Comparison of ENCODE assay signal across 1 cellular context in the genomic region with DNA sequence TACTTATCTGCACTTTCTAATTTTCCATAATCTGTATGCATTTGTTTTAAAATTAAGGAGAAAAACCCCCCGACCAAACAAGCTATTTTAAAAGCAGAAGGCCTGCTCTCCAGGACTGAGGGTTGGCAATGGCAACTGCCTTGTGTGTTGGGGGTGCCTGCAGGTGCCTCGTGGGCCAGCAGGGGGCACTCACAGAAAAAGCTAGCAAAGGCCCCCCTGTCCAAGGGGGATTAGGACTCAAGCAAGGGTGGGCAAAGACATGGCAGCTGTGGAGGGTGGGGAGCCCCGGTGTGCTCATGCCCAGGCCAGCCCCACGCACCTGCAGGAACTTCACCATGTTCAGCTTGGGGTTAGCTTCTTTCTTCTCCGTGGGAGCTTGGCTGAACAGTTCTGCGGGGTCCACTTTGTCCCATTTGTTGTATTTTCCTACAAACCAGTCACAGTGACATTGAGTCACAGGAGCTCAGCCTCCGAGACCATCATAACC.
TF ChIP-seq lines count a peak whose summit lies in the region.

No MANE protein-coding gene starts in this region.

TF ChIP-seq in K562, 482 proteins besides CTCF, POLR2A, EP300 and RAD21 (continued from another document and continues in another):
- TF ChIP-seq PKNOX1 (IDR thresholded peaks at IDR 0.05) (no peak; the same call in 1 of the 2 replicates), ELK3 (CRISPR knock-in tag; IDR thresholded peaks at IDR 0.05) (no peak), ESRRB (CRISPR knock-in tag; IDR thresholded peaks at IDR 0.05; ENCODE audit: borderline replicate concordance) (no peak), CHD7 (IDR thresholded peaks at IDR 0.05; ENCODE audit: low read depth, low read length) (peak; percentile 81), MCM5 (IDR thresholded peaks at IDR 0.05; ENCODE audit: low read depth) (no peak), SLC30A9 (CRISPR knock-in tag; IDR thresholded peaks at IDR 0.05) (no peak), ZNF197 (CRISPR knock-in tag; IDR thresholded peaks at IDR 0.05; ENCODE audit: low read depth) (no peak), SPI1 (IDR thresholded peaks at IDR 0.05; ENCODE audit: borderline replicate concordance, low read depth, low read length) (0 out of 2 replicates have a peak, but pooled peaks have one; percentile 1), SMAD4 (CRISPR knock-in tag; conservative IDR thresholded peaks at IDR 0.05) (no peak; the same call in 1 of the 2 replicates), NUFIP1 (IDR thresholded peaks at IDR 0.05; ENCODE audit: partially characterized antibody) (no peak), ZNF175 (CRISPR knock-in tag; IDR thresholded peaks at IDR 0.05; ENCODE audit: low read depth) (no peak), ARNT (IDR thresholded peaks at IDR 0.05) (peak; percentile 13 to 86; a peak in 1 of 4 replicates), NCOA6 (IDR thresholded peaks at IDR 0.05) (no peak), RBM34 (IDR thresholded peaks at IDR 0.05; ENCODE audit: borderline replicate concordance, insufficient read depth, low read length) (no peak), ZNF507 (tag; conservative IDR thresholded peaks at IDR 0.05) (no peak), ZNF232 (CRISPR knock-in tag; IDR thresholded peaks at IDR 0.05) (no peak), SRSF3 (IDR thresholded peaks at IDR 0.05; ENCODE audit: insufficient read depth, low read length) (no peak), TCF15 (CRISPR knock-in tag; IDR thresholded peaks at IDR 0.05) (no peak; the same call in 1 of the 2 replicates), XRCC3 (IDR thresholded peaks at IDR 0.05) (no peak), KDM4B (IDR thresholded peaks at IDR 0.05; ENCODE audit: borderline replicate concordance in 2 of 2, low read depth in 1 of 2) (no peak), SMC3 (conservative IDR thresholded peaks at IDR 0.05; ENCODE audit: insufficient read depth, low read depth, low read length) (peak; percentile 94), SMARCC2 (IDR thresholded peaks at IDR 0.05; ENCODE audit: low read depth) (no peak), HNRNPH1 (optimal IDR thresholded peaks at IDR 0.05; ENCODE audit: low read depth, low read length) (no peak), REST (CRISPR knock-in tag; IDR thresholded peaks at IDR 0.05; ENCODE audit: low read depth) (peak; percentile 64; the same call in 1 of the 2 replicates), TAL1 (IDR thresholded peaks at IDR 0.05) (no peak), OTX1 (CRISPR knock-in tag; IDR thresholded peaks at IDR 0.05) (peak; percentile 93), IFI16 (CRISPR knock-in tag; IDR thresholded peaks at IDR 0.05) (no peak)
- TF ChIP-seq, protein P1, sequence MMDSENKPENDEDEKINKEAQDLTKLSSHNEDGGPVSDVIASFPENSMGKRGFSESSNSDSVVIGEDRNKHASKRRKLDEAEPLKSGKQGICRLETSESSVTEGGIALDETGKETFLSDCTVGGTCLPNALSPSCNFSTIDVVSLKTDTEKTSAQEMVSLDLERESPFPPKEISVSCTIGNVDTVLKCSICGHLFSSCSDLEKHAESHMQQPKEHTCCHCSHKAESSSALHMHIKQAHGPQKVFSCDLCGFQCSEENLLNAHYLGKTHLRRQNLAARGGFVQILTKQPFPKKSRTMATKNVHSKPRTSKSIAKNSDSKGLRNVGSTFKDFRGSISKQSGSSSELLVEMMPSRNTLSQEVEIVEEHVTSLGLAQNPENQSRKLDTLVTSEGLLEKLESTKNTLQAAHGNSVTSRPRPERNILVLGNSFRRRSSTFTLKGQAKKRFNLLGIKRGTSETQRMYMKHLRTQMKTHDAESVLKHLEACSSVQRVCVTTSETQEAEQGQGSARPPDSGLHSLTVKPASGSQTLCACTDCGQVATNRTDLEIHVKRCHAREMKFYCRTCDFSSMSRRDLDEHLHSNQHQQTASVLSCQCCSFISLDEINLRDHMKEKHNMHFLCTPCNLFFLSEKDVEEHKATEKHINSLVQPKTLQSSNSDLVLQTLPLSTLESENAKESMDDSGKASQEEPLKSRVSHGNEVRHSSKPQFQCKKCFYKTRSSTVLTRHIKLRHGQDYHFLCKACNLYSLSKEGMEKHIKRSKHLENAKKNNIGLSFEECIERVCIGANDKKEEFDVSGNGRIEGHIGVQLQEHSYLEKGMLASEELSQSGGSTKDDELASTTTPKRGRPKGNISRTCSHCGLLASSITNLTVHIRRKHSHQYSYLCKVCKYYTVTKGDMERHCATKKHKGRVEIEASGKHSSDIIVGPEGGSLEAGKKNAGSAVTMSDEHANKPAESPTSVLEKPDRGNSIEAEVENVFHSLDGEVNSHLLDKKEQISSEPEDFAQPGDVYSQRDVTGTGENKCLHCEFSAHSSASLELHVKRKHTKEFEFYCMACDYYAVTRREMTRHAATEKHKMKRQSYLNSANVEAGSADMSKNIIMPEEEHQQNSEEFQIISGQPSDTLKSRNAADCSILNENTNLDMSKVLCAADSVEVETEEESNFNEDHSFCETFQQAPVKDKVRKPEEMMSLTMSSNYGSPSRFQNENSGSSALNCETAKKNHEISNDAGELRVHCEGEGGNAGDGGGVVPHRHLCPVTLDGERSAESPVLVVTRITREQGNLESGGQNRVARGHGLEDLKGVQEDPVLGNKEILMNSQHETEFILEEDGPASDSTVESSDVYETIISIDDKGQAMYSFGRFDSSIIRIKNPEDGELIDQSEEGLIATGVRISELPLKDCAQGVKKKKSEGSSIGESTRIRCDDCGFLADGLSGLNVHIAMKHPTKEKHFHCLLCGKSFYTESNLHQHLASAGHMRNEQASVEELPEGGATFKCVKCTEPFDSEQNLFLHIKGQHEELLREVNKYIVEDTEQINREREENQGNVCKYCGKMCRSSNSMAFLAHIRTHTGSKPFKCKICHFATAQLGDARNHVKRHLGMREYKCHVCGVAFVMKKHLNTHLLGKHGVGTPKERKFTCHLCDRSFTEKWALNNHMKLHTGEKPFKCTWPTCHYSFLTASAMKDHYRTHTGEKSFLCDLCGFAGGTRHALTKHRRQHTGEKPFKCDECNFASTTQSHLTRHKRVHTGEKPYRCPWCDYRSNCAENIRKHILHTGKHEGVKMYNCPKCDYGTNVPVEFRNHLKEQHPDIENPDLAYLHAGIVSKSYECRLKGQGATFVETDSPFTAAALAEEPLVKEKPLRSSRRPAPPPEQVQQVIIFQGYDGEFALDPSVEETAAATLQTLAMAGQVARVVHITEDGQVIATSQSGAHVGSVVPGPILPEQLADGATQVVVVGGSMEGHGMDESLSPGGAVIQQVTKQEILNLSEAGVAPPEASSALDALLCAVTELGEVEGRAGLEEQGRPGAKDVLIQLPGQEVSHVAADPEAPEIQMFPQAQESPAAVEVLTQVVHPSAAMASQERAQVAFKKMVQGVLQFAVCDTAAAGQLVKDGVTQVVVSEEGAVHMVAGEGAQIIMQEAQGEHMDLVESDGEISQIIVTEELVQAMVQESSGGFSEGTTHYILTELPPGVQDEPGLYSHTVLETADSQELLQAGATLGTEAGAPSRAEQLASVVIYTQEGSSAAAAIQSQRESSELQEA (IDR thresholded peaks at IDR 0.05; ENCODE audit: low read depth), result no peak
